14 cellular contexts compared by ENCODE assay signal in the genomic region with DNA sequence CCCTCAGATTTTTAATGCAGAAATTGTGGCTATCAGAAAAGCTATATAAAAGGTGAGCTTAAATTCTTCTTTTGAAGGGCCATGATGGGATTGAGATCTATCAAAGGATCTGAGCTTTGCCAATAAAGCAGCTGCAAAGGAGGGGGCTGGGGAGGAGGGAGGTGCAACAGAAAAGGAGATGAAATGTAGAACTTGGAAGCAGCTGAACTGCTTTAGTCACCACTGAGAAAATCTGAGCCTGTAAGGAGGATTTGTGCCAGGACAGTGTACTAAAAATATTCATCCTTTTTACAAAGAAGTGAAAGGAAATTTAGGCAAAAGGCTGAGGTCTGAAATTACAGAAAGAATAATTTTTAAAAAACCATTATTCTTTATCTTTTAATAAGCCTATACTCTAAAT. TPM values are rescaled to one million over a fixed set of nuclear protein-coding genes. Genes with fewer than 3 reads are reported as not detected.
DNase-seq lines count a peak whose midpoint lies in the region; ATAC-seq and TF ChIP-seq lines count a peak whose summit lies in the region.
"Had no signal": no experiment of that assay in that cellular context is flagged by ENCODE, and none has a peak within 500 bp of the region (broad histone marks: within the 10 kb centered on the region; RNA-seq: fewer than 3 reads in every experiment).

No MANE protein-coding gene starts in this region.

- DNase-seq in LHCN-M2 (ENCODE audit: low read depth) (peak; percentile 86), caudate nucleus (lab: John Stamatoyannopoulos, UW) (peak in 4 of 61 donors; percentile 12 to 42 (median 19)), inferior parietal cortex (ENCODE audit: extremely low spot score) (peak; percentile 67), thoracic aorta (ENCODE audit: low spot score) (no peak), mucosa of gallbladder (ENCODE audit: low spot score) (no peak), SHP77 (lab: John Stamatoyannopoulos, UW) (no peak)
- no peak for DNase-seq in activated CD8-positive, alpha-beta T cell treated with anti-CD3 and anti-CD28 coated beads for 36 hours
- DNase-seq: activated CD4-positive, alpha-beta T cell treated with anti-CD3 and anti-CD28 coated beads for 36 hours; activated naive CD4-positive, alpha-beta T cell treated with anti-CD3 and anti-CD28 coated beads for 36 hours; GDM1; kidney glomerular epithelial cell; NCI-H1436 treated with DMSO at 0.1 percent for 48 hours; SHP77 treated with DMSO at 0.1 percent for 48 hours had no signal

- no peak overlapping the region for H3K4me3 Mint-ChIP-seq in activated CD8-positive, alpha-beta T cell treated with anti-CD3 and anti-CD28 coated beads for 36 hours
- H3K4me3 Mint-ChIP-seq: activated CD4-positive, alpha-beta T cell treated with anti-CD3 and anti-CD28 coated beads for 36 hours; activated naive CD4-positive, alpha-beta T cell treated with anti-CD3 and anti-CD28 coated beads for 36 hours had no signal

- no peaks in the 10 kb centered on the region for H3K9me3 Mint-ChIP-seq in activated CD8-positive, alpha-beta T cell treated with anti-CD3 and anti-CD28 coated beads for 36 hours
- H3K9me3 Mint-ChIP-seq: activated naive CD4-positive, alpha-beta T cell treated with anti-CD3 and anti-CD28 coated beads for 36 hours had no signal

- H3K4me1 ChIP-seq in thoracic aorta (ENCODE audit: control insufficient read depth in 1 of 2, low read depth in 2 of 2) = peaks cover 18 to 32% of the 10 kb centered on the region in 2 donors

- H3K27me3 ChIP-seq in thoracic aorta (replicated peaks; ENCODE audit: insufficient read depth) = no peaks in the 10 kb centered on the region

- no peaks in the 10 kb centered on the region for H3K27me3 Mint-ChIP-seq in activated CD8-positive, alpha-beta T cell treated with anti-CD3 and anti-CD28 coated beads for 36 hours
- H3K27me3 Mint-ChIP-seq: activated CD4-positive, alpha-beta T cell treated with anti-CD3 and anti-CD28 coated beads for 36 hours had no signal

- intact Hi-C loops in activated CD8-positive, alpha-beta T cell treated with anti-CD3 and anti-CD28 coated beads for 36 hours (cut with micrococcal nuclease) = no loop called here

- H3K36me3 Mint-ChIP-seq in activated CD8-positive, alpha-beta T cell treated with anti-CD3 and anti-CD28 coated beads for 36 hours (ENCODE audit: low read depth) = no peaks in the 10 kb centered on the region

- no peaks in the 10 kb centered on the region for H3K9me3 ChIP-seq in thoracic aorta

- H3K4me1 Mint-ChIP-seq in activated CD8-positive, alpha-beta T cell treated with anti-CD3 and anti-CD28 coated beads for 36 hours (ENCODE audit: low read depth) = peaks cover 54% of the 10 kb centered on the region

- POLR2A ChIA-PET in activated CD8-positive, alpha-beta T cell treated with anti-CD3 and anti-CD28 coated beads for 36 hours (lab: Charles Lee) = interaction anchor here (1.1 to 6.3 kb wide), 4 partner anchors 10 to 34 kb away, joined by 4 to 44 read pairs (median 6); partner anchors contain the start of gene TSPAN3

- peak overlapping the region; percentile 16 for H3K27ac ChIP-seq in caudate nucleus (ENCODE audit: low read depth, low read length)
- peak overlapping the region in 1 of 2 donors; percentile 57 for H3K27ac ChIP-seq in thoracic aorta

- peak overlapping the region; percentile 51 for H3K4me3 ChIP-seq in thoracic aorta

- no peak for ATAC-seq in thoracic aorta (ENCODE audit: insufficient number of reproducible peaks, low FRiP score, low read depth)
- no peak for ATAC-seq in activated CD8-positive, alpha-beta T cell treated with anti-CD3 and anti-CD28 coated beads for 36 hours
- ATAC-seq in HG03378 (IDR thresholded peaks at IDR 0.05; ENCODE audit: unreplicated experiment) = no peak

- no peaks in the 10 kb centered on the region for H3K36me3 ChIP-seq in thoracic aorta

- TF ChIP-seq CTCF in thoracic aorta (IDR thresholded peaks at IDR 0.05) = no peak
- no peak for TF ChIP-seq CTCF in activated CD8-positive, alpha-beta T cell treated with anti-CD3 and anti-CD28 coated beads for 36 hours (IDR thresholded peaks at IDR 0.05)

- no peak overlapping the region for H3K27ac Mint-ChIP-seq in activated CD8-positive, alpha-beta T cell treated with anti-CD3 and anti-CD28 coated beads for 36 hours
- H3K27ac Mint-ChIP-seq: activated CD4-positive, alpha-beta T cell treated with anti-CD3 and anti-CD28 coated beads for 36 hours; activated naive CD4-positive, alpha-beta T cell treated with anti-CD3 and anti-CD28 coated beads for 36 hours had no signal

- CTCF ChIA-PET in activated CD8-positive, alpha-beta T cell treated with anti-CD3 and anti-CD28 coated beads for 36 hours (lab: Charles Lee) = interaction anchor here (0.9 to 3.4 kb wide), 7 partner anchors 10 to 483 kb away, joined by 3 to 18 read pairs (median 4); no protein-coding TSS in a partner anchor

RNA-seq across cellular contexts. Expression of gene TSPAN3, which starts 10.3 kb away (rescaled TPM):
- total RNA-seq in LHCN-M2 (2014; rRNA removed) (355 and 417 TPM in 2 replicates), thoracic aorta (100 to 1,000 TPM; 215 to 256 TPM), mucosa of gallbladder (430 TPM)
- polyA plus RNA-seq in LHCN-M2 (2012) = 146 TPM
- total RNA-seq in activated CD8-positive, alpha-beta T cell treated with anti-CD3 and anti-CD28 coated beads for 36 hours = 10 to 100 TPM; 25.6 to 27.0 TPM

Comparison
In these comparisons a context has a peak if more than half of its experiments do, and no peak if none do; other contexts are left out.
1. DNase-seq: peak in LHCN-M2 (single experiment) and inferior parietal cortex (single experiment); none in thoracic aorta (single experiment), mucosa of gallbladder (single experiment), activated CD8-positive, alpha-beta T cell treated with anti-CD3 and anti-CD28 coated beads for 36 hours (single experiment) and SHP77 (0 of 2).
2. RNA of gene TSPAN3, which starts 10.3 kb away (total RNA-seq): 430 TPM in mucosa of gallbladder (single experiment), 355 to 417 TPM in LHCN-M2 and 215 to 256 TPM in thoracic aorta; 25.6 to 27.0 TPM in activated CD8-positive, alpha-beta T cell treated with anti-CD3 and anti-CD28 coated beads for 36 hours; every median in the first group is over 4 times any median in the second.